ENCODE assay signal across 17 cellular contexts in genomic region chr11:121300972-121301699, GRCh38. TPM values are rescaled to one million over a fixed set of nuclear protein-coding genes. Genes with fewer than 3 reads are reported as not detected.
DNase-seq lines count a peak whose midpoint lies in the region; ATAC-seq and TF ChIP-seq lines count a peak whose summit lies in the region.
"Had no signal": no experiment of that assay in that cellular context is flagged by ENCODE, and none has a peak within 500 bp of the region (broad histone marks: within the 10 kb centered on the region; RNA-seq: fewer than 3 reads in every experiment).

No MANE protein-coding gene starts in this region.

- no CpG with 5 or more reads among the region's 3 CpGs for WGBS in trophoblast cell (ENCODE audit: extremely low coverage, insufficient coverage, insufficient read length)

- H3K36me3 ChIP-seq in HUES6 (ENCODE audit: control insufficient read depth, insufficient read depth, low read length) (peaks cover 34% of the 10 kb centered on the region), trophoblast cell (ENCODE audit: control insufficient read depth in 1 of 2, insufficient read depth in 2 of 2, low read length in 2 of 2) (peaks cover 7 to 10% of the 10 kb centered on the region in 2 experiments)

- H3K36me3 Mint-ChIP-seq in activated T-helper 1 cell treated with anti-CD3 and anti-CD28 coated beads, Interleukin-12 subunit alpha, Interleukin-12 subunit beta, Interleukin-2, Interleukin-4 antibody, amounts not matched to agents 30 ng/mL and 10 ng/mL and 1 ng/mL, durations not matched to agents 14 hours and 24 hours and 36 hours (ENCODE audit: low read depth) = peaks cover 39% of the 10 kb centered on the region
- peaks cover 25% of the 10 kb centered on the region for H3K36me3 Mint-ChIP-seq in activated T-cell treated with anti-CD3 and anti-CD28 coated beads, Interleukin-2, amount 50 U/mL, for 4 hours (ENCODE audit: insufficient read depth)
- H3K36me3 Mint-ChIP-seq in MCF 10A (ENCODE audit: insufficient read depth, unreplicated experiment) = peaks cover 25% of the 10 kb centered on the region

- H3K18ac ChIP-seq in trophoblast cell (ENCODE audit: low read length) = no peak overlapping the region

- no peak overlapping the region for H2AK5ac ChIP-seq in trophoblast cell (ENCODE audit: low read length)

- peak overlapping the region; percentile 21; the same call in 1 of the 2 replicates for H3K27ac ChIP-seq in HUES6 (ENCODE audit: low read depth, low read length)
- H3K27ac ChIP-seq in trophoblast cell (ENCODE audit: low read depth, low read length) = no peak overlapping the region

- TF ChIP-seq CTCF in fibroblast of villous mesenchyme (IDR thresholded peaks at IDR 0.05; ENCODE audit: insufficient read depth, low read depth, low read length) (no peak), MCF 10A (IDR thresholded peaks at IDR 0.05; ENCODE audit: unreplicated experiment) (no peak)

- no peak overlapping the region for H2BK5ac ChIP-seq in trophoblast cell (ENCODE audit: low read depth, low read length, poor library complexity)

- peaks cover 26% of the 10 kb centered on the region for H3K4me1 Mint-ChIP-seq in activated T-helper 1 cell treated with anti-CD3 and anti-CD28 coated beads, Interleukin-12 subunit alpha, Interleukin-12 subunit beta, Interleukin-2, Interleukin-4 antibody, amounts not matched to agents 30 ng/mL and 10 ng/mL and 1 ng/mL, durations not matched to agents 14 hours and 24 hours and 36 hours (ENCODE audit: low read depth)
- H3K4me1 Mint-ChIP-seq in activated T-cell treated with anti-CD3 and anti-CD28 coated beads, Interleukin-2, amount 50 U/mL, for 4 hours (ENCODE audit: low read depth) = peaks cover 26% of the 10 kb centered on the region
- peaks cover 10% of the 10 kb centered on the region for H3K4me1 Mint-ChIP-seq in MCF 10A (ENCODE audit: insufficient read depth, unreplicated experiment)

- BruUV-seq in MCF 10A (replicated peaks; lab: Mats Ljungman, UMichigan) = no TSS peak

- no peak overlapping the region for H2BK12ac ChIP-seq in trophoblast cell (ENCODE audit: low read length)

- no peak overlapping the region for H3K4me3 Mint-ChIP-seq in activated T-helper 1 cell treated with anti-CD3 and anti-CD28 coated beads, Interleukin-12 subunit alpha, Interleukin-12 subunit beta, Interleukin-2, Interleukin-4 antibody, amounts not matched to agents 30 ng/mL and 10 ng/mL and 1 ng/mL, durations not matched to agents 14 hours and 24 hours and 36 hours
- no peak overlapping the region for H3K4me3 Mint-ChIP-seq in activated T-cell treated with anti-CD3 and anti-CD28 coated beads, Interleukin-2, amount 50 U/mL, for 4 hours
- H3K4me3 Mint-ChIP-seq in MCF 10A (ENCODE audit: unreplicated experiment) = no peak overlapping the region
- H3K4me3 Mint-ChIP-seq: activated naive CD4-positive, alpha-beta T cell treated with anti-CD3 and anti-CD28 coated beads, Interleukin-2, amount 10 ng/mL, durations not matched to agents 7 days and 5 days had no signal

- H2AFZ ChIP-seq in trophoblast cell (ENCODE audit: insufficient read depth, low read length, poor library complexity) = no peak overlapping the region

- no peak overlapping the region for H4K12ac ChIP-seq in trophoblast cell (ENCODE audit: low read depth, low read length)

- CTCF ChIA-PET in MCF 10A (lab: Yijun Ruan, JAX) = interaction anchor here (0.6 to 2.2 kb wide), 4 partner anchors 19 to 1962 kb away, joined by 3 to 5 read pairs (median 3); no protein-coding TSS in a partner anchor

- intact Hi-C loops in activated T-helper 1 cell treated with anti-CD3 and anti-CD28 coated beads, Interleukin-12 subunit alpha, Interleukin-12 subunit beta, Interleukin-2, Interleukin-4 antibody, amounts not matched to agents 30 ng/mL and 10 ng/mL and 1 ng/mL, durations not matched to agents 14 hours and 24 hours and 36 hours (cut with micrococcal nuclease) = no loop called here
- intact Hi-C loops in MCF 10A (cut with micrococcal nuclease) = no loop called here

- H3K9me3 Mint-ChIP-seq in activated T-helper 1 cell treated with anti-CD3 and anti-CD28 coated beads, Interleukin-12 subunit alpha, Interleukin-12 subunit beta, Interleukin-2, Interleukin-4 antibody, amounts not matched to agents 30 ng/mL and 10 ng/mL and 1 ng/mL, durations not matched to agents 14 hours and 24 hours and 36 hours = peaks cover 3% of the 10 kb centered on the region
- H3K9me3 Mint-ChIP-seq in activated T-cell treated with anti-CD3 and anti-CD28 coated beads, Interleukin-2, amount 50 U/mL, for 4 hours = no peaks in the 10 kb centered on the region
- no peaks in the 10 kb centered on the region for H3K9me3 Mint-ChIP-seq in MCF 10A (ENCODE audit: unreplicated experiment)
- H3K9me3 Mint-ChIP-seq: activated naive CD4-positive, alpha-beta T cell treated with anti-CD3 and anti-CD28 coated beads, Interleukin-2, amount 10 ng/mL, durations not matched to agents 7 days and 5 days had no signal

- POLR2A ChIA-PET in MCF 10A (lab: Yijun Ruan, JAX) = interaction anchor here (0.6 to 2.2 kb wide), 2 partner anchors 9 to 755 kb away, joined by 3 to 10 read pairs; partner anchors contain the start of gene SC5D

- H3K4me3 ChIP-seq in HUES6 (ENCODE audit: low read depth, low read length) (no peak overlapping the region), fibroblast of villous mesenchyme (ENCODE audit: low read depth, low read length) (no peak overlapping the region), trophoblast cell (ENCODE audit: low read depth, low read length) (no peak overlapping the region)
- H3K4me3 ChIP-seq: MG63 had no signal

- H3K79me1 ChIP-seq in trophoblast cell (ENCODE audit: low read length) = no peaks in the 10 kb centered on the region

- H3K27ac Mint-ChIP-seq in activated T-helper 1 cell treated with anti-CD3 and anti-CD28 coated beads, Interleukin-12 subunit alpha, Interleukin-12 subunit beta, Interleukin-2, Interleukin-4 antibody, amounts not matched to agents 30 ng/mL and 10 ng/mL and 1 ng/mL, durations not matched to agents 14 hours and 24 hours and 36 hours = no peak overlapping the region
- H3K27ac Mint-ChIP-seq in MCF 10A (ENCODE audit: low read depth, unreplicated experiment) = no peak overlapping the region
- H3K27ac Mint-ChIP-seq: activated naive CD4-positive, alpha-beta T cell treated with anti-CD3 and anti-CD28 coated beads, Interleukin-2, amount 10 ng/mL, durations not matched to agents 7 days and 5 days had no signal

- no peak overlapping the region for H2BK120ac ChIP-seq in trophoblast cell (ENCODE audit: insufficient read depth, low read length, poor library complexity)

- H3K14ac ChIP-seq in trophoblast cell (ENCODE audit: low read length) = no peak overlapping the region

- H3K27me3 Mint-ChIP-seq in activated T-helper 1 cell treated with anti-CD3 and anti-CD28 coated beads, Interleukin-12 subunit alpha, Interleukin-12 subunit beta, Interleukin-2, Interleukin-4 antibody, amounts not matched to agents 30 ng/mL and 10 ng/mL and 1 ng/mL, durations not matched to agents 14 hours and 24 hours and 36 hours (ENCODE audit: insufficient read depth) = no peaks in the 10 kb centered on the region
- H3K27me3 Mint-ChIP-seq in activated T-cell treated with anti-CD3 and anti-CD28 coated beads, Interleukin-2, amount 50 U/mL, for 4 hours (ENCODE audit: low read depth) = no peaks in the 10 kb centered on the region
- no peaks in the 10 kb centered on the region for H3K27me3 Mint-ChIP-seq in MCF 10A (ENCODE audit: insufficient read depth, unreplicated experiment)
- H3K27me3 Mint-ChIP-seq: activated naive CD4-positive, alpha-beta T cell treated with anti-CD3 and anti-CD28 coated beads, Interleukin-2, amount 10 ng/mL, durations not matched to agents 7 days and 5 days had no signal

- peaks cover 3% of the 10 kb centered on the region for H3K79me2 ChIP-seq in trophoblast cell (ENCODE audit: control insufficient read depth, insufficient read depth, low read length, poor library complexity)

- peak overlapping the region; percentile 75 for H3K4ac ChIP-seq in trophoblast cell (ENCODE audit: low read depth, low read length)

- DNase-seq in fibroblast of villous mesenchyme (ENCODE audit: low read depth) (peak; percentile 16), trophoblast cell (no peak), NCI-H2029 (lab: John Stamatoyannopoulos, UW) (no peak), MCF 10A (ENCODE audit: unreplicated experiment) (no peak)
- no peak for DNase-seq in activated T-helper 1 cell treated with anti-CD3 and anti-CD28 coated beads, Interleukin-12 subunit alpha, Interleukin-12 subunit beta, Interleukin-2, Interleukin-4 antibody, amounts not matched to agents 30 ng/mL and 10 ng/mL and 1 ng/mL, durations not matched to agents 14 hours and 24 hours and 36 hours (ENCODE audit: low spot score)
- DNase-seq in activated T-cell treated with anti-CD3 and anti-CD28 coated beads, Interleukin-2, amount 50 U/mL, for 4 hours = no peak
- DNase-seq: activated CD4-positive, alpha-beta T cell treated with anti-CD3 and anti-CD28 coated beads for 48 hours; activated naive CD4-positive, alpha-beta T cell treated with anti-CD3 and anti-CD28 coated beads, Interleukin-2, amount 10 ng/mL, durations not matched to agents 7 days and 5 days; BE2C; effector CD8-positive, alpha-beta T cell; MG63; NCI-H2029 treated with DMSO at 0.1 percent for 48 hours; OCI-M1; stimulated activated naive CD8-positive, alpha-beta T cell treated with anti-CD3 and anti-CD28 coated beads, Interleukin-15, Interleukin-2, amounts not matched to agents 100 U/mL and 50 U/mL, for 24 hours; T1000 had no signal

- no peak overlapping the region for H3K9ac ChIP-seq in HUES6 (ENCODE audit: low read length)
- H3K9ac ChIP-seq in trophoblast cell (ENCODE audit: low read length) = no peak overlapping the region

- H3K4me1 ChIP-seq in HUES6 (ENCODE audit: control insufficient read depth, insufficient read depth, low read length) = peaks cover 58% of the 10 kb centered on the region
- H3K4me1 ChIP-seq in trophoblast cell (ENCODE audit: control insufficient read depth in 1 of 2, insufficient read depth in 2 of 2, low read length in 2 of 2) = peaks cover 2 to 16% of the 10 kb centered on the region in 2 experiments
- H3K4me1 ChIP-seq: BE2C had no signal

- no peak overlapping the region for H3K23ac ChIP-seq in trophoblast cell (ENCODE audit: low read length)

- H3K27me3 ChIP-seq in HUES6 (ENCODE audit: control insufficient read depth, insufficient read depth, low read length) (no peaks in the 10 kb centered on the region), trophoblast cell (ENCODE audit: insufficient read depth, low read length) (no peaks in the 10 kb centered on the region)
- H3K27me3 ChIP-seq: BE2C, MG63 had no signal

- H4K91ac ChIP-seq in trophoblast cell (ENCODE audit: low read depth, low read length) = no peak overlapping the region

- H3K9me3 ChIP-seq in HUES6 (ENCODE audit: control insufficient read depth, insufficient read depth, low read depth, low read length) (no peaks in the 10 kb centered on the region), trophoblast cell (ENCODE audit: insufficient read depth, low read depth, low read length) (no peaks in the 10 kb centered on the region)
- H3K9me3 ChIP-seq: BE2C had no signal

- H3K4me2 ChIP-seq in trophoblast cell (ENCODE audit: low read length) = no peak overlapping the region

- H4K8ac ChIP-seq in trophoblast cell (ENCODE audit: low read depth, low read length) = no peak overlapping the region

- peak; percentile 55 for ATAC-seq in GM19043 (IDR thresholded peaks at IDR 0.05; ENCODE audit: low read depth, unreplicated experiment)
- no peak for ATAC-seq in activated T-cell treated with anti-CD3 and anti-CD28 coated beads, Interleukin-2, amount 50 U/mL, for 4 hours
- ATAC-seq: stimulated activated naive CD8-positive, alpha-beta T cell treated with anti-CD3 and anti-CD28 coated beads, Interleukin-15, Interleukin-2, amounts not matched to agents 100 U/mL and 50 U/mL, for 24 hours had no signal

RNA-seq across cellular contexts. Expression of gene SC5D, which starts 8.6 kb away (rescaled TPM):
- 49.0 and 66.9 TPM in 2 replicates for total RNA-seq in fibroblast of villous mesenchyme
- polyA plus RNA-seq in trophoblast cell (2013) = 230 and 232 TPM in 2 replicates
- total RNA-seq in activated T-helper 1 cell treated with anti-CD3 and anti-CD28 coated beads, Interleukin-12 subunit alpha, Interleukin-12 subunit beta, Interleukin-2, Interleukin-4 antibody, amounts not matched to agents 30 ng/mL and 10 ng/mL and 1 ng/mL, durations not matched to agents 14 hours and 24 hours and 36 hours = 21.9 and 26.3 TPM in 2 replicates
- total RNA-seq in activated T-cell treated with anti-CD3 and anti-CD28 coated beads, Interleukin-2, amount 50 U/mL, for 4 hours = 10 to 100 TPM; 15.7 to 16.5 (median 16.4) TPM
- 25.9 and 27.6 TPM in 2 replicates for total RNA-seq in MCF 10A (2022)
